Comparison of ENCODE assay signal across 1 cellular context in the genomic region with DNA sequence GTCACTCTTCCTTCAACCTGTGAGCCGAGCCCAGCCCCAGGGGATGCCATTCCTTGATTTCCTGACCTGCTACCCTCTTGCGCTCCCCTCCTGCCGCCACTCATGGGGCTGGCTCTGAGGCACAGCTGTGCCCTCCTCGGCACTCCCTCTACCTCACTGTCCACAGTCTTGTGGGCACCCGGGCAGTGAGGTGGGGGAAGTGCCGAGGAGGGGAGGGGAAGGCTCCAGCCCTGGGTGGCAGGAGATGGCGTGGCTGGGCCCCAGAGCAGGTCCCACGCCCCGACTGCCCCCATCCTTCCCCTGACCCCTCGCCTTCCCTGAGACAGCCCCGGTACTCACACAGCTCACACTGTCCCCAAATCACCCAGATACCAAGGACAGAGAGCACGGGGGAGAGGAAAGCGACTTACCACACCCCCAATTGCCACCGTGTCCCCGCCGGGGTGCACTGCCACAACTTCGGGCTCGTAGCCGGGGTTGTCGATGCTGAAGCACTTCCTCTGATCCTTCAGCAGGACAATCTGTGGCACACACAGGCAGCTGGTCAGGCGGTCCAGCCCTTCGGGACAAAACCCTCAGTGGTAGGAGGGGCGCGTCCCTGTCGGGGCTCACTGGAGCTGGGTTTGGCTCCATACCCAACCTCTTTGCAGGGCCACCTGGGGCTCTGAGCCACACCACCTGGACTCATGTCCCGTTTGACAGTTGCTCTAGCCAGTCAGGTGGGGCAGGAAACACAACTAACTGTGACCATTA.
TF ChIP-seq lines count a peak whose summit lies in the region.

No MANE protein-coding gene starts in this region.

TF ChIP-seq in K562, 482 proteins besides CTCF, POLR2A, EP300 and RAD21 (continued from another document):
- TF ChIP-seq POLR2AphosphoS5 (IDR thresholded peaks at IDR 0.05; ENCODE audit: control insufficient read depth, insufficient read depth, low read depth, low read length), result 0 out of 2 replicates have a peak, but pooled peaks have one; percentile 4
